ENCODE assay signal across 20 cellular contexts in genomic region chr10:114010316-114010715, GRCh38. TPM values are rescaled to one million over a fixed set of nuclear protein-coding genes. Genes with fewer than 3 reads are reported as not detected.
DNase-seq lines count a peak whose midpoint lies in the region; ATAC-seq and TF ChIP-seq lines count a peak whose summit lies in the region.
"Had no signal": no experiment of that assay in that cellular context is flagged by ENCODE, and none has a peak within 500 bp of the region (broad histone marks: within the 10 kb centered on the region; RNA-seq: fewer than 3 reads in every experiment).

No MANE protein-coding gene starts in this region.

- no peaks in the 10 kb centered on the region for H3K79me2 ChIP-seq in trophoblast cell (ENCODE audit: control insufficient read depth, insufficient read depth, low read length, poor library complexity)

- no peak overlapping the region for H4K91ac ChIP-seq in trophoblast cell (ENCODE audit: low read depth, low read length)

- H3K4me2 ChIP-seq in trophoblast cell (ENCODE audit: low read length): no peak overlapping the region
- H3K4me2 ChIP-seq: GM23338 had no signal

- no peak overlapping the region for H4K8ac ChIP-seq in trophoblast cell (ENCODE audit: low read depth, low read length)

- no peak overlapping the region for H3K4me3 Mint-ChIP-seq in HFFc6
- no peak overlapping the region for H3K4me3 Mint-ChIP-seq in stimulated activated naive B cell treated with anti-CD40 and anti-IgM and Interleukin-4, amounts not matched to agents 10 μg/mL and 1 μg/mL and 100 μg/mL, for 72 hours
- H3K4me3 Mint-ChIP-seq: CD4-positive, alpha-beta memory T cell; GM23338; H9 had no signal

- no peaks in the 10 kb centered on the region for H3K9me3 Mint-ChIP-seq in HFFc6
- H3K9me3 Mint-ChIP-seq in stimulated activated naive B cell treated with anti-CD40 and anti-IgM and Interleukin-4, amounts not matched to agents 10 μg/mL and 1 μg/mL and 100 μg/mL, for 72 hours: no peaks in the 10 kb centered on the region

- no peaks in the 10 kb centered on the region for H3K4me1 ChIP-seq in trophoblast cell (ENCODE audit: control insufficient read depth in 1 of 2, insufficient read depth in 2 of 2, low read length in 2 of 2)

- H3K18ac ChIP-seq in trophoblast cell (ENCODE audit: low read length): no peak overlapping the region

- peaks cover 11% of the 10 kb centered on the region for H3K27me3 Mint-ChIP-seq in HFFc6 (ENCODE audit: insufficient read depth)
- H3K27me3 Mint-ChIP-seq in stimulated activated naive B cell treated with anti-CD40 and anti-IgM and Interleukin-4, amounts not matched to agents 10 μg/mL and 1 μg/mL and 100 μg/mL, for 72 hours: no peaks in the 10 kb centered on the region

- H3K27ac Mint-ChIP-seq in HFFc6: no peak overlapping the region
- no peak overlapping the region for H3K27ac Mint-ChIP-seq in stimulated activated naive B cell treated with anti-CD40 and anti-IgM and Interleukin-4, amounts not matched to agents 10 μg/mL and 1 μg/mL and 100 μg/mL, for 72 hours
- H3K27ac Mint-ChIP-seq: CD4-positive, alpha-beta memory T cell; GM23338; H9 had no signal

- DNase-seq in AG10803 (ENCODE audit: low read depth) (peak; percentile 30), HFFc6 (peak; percentile 3), ecto neural progenitor cell (ENCODE audit: low spot score) (peak; percentile 12), trophoblast cell (peak; percentile 73 to 89), cardiac septum (ENCODE audit: low spot score) (no peak)
- DNase-seq in stimulated activated naive B cell treated with anti-CD40 and anti-IgM and Interleukin-4, amounts not matched to agents 10 μg/mL and 1 μg/mL and 100 μg/mL, for 72 hours: no peak
- DNase-seq: C1 segment of cervical spinal cord; Calu3; CD4-positive, alpha-beta memory T cell; COR-L47; DMS79 treated with DMSO at 0.1 percent for 48 hours; H9 had no signal

- TF ChIP-seq CTCF in AG10803 (conservative IDR thresholded peaks at IDR 0.05; ENCODE audit: low read length): no peak
- TF ChIP-seq CTCF in HFFc6 (IDR thresholded peaks at IDR 0.05): no peak

- H2AK5ac ChIP-seq in trophoblast cell (ENCODE audit: low read length): no peak overlapping the region

- intact Hi-C loops in cardiac septum (cut with DNase I): no loop called here

- no CpG with 5 or more reads among the region's 2 CpGs for WGBS in trophoblast cell (ENCODE audit: extremely low coverage, insufficient coverage, insufficient read length)

- H2BK5ac ChIP-seq in trophoblast cell (ENCODE audit: low read depth, low read length, poor library complexity): no peak overlapping the region

- no peak overlapping the region for H3K9ac ChIP-seq in trophoblast cell (ENCODE audit: low read length)

- H4K12ac ChIP-seq in trophoblast cell (ENCODE audit: low read depth, low read length): no peak overlapping the region

- H3K9me3 ChIP-seq in trophoblast cell (ENCODE audit: insufficient read depth, low read depth, low read length): no peaks in the 10 kb centered on the region

- ATAC-seq in GM21576 (IDR thresholded peaks at IDR 0.05; ENCODE audit: unreplicated experiment): no peak
- no peak for ATAC-seq in GM21825 (IDR thresholded peaks at IDR 0.05; ENCODE audit: unreplicated experiment)
- no peak for ATAC-seq in stimulated activated naive B cell treated with anti-CD40 and anti-IgM and Interleukin-4, amounts not matched to agents 10 μg/mL and 1 μg/mL and 100 μg/mL, for 72 hours (replicated peaks)
- ATAC-seq: GM23338, HCT116 had no signal

- H2BK12ac ChIP-seq in trophoblast cell (ENCODE audit: low read length): no peak overlapping the region

- no peaks in the 10 kb centered on the region for H3K36me3 Mint-ChIP-seq in HFFc6 (ENCODE audit: low read depth)
- H3K36me3 Mint-ChIP-seq in stimulated activated naive B cell treated with anti-CD40 and anti-IgM and Interleukin-4, amounts not matched to agents 10 μg/mL and 1 μg/mL and 100 μg/mL, for 72 hours: no peaks in the 10 kb centered on the region
- H3K36me3 Mint-ChIP-seq: CD4-positive, alpha-beta memory T cell had no signal

- H3K4me1 Mint-ChIP-seq in HFFc6 (ENCODE audit: low read depth): peaks cover 23% of the 10 kb centered on the region
- no peaks in the 10 kb centered on the region for H3K4me1 Mint-ChIP-seq in stimulated activated naive B cell treated with anti-CD40 and anti-IgM and Interleukin-4, amounts not matched to agents 10 μg/mL and 1 μg/mL and 100 μg/mL, for 72 hours
- H3K4me1 Mint-ChIP-seq: CD4-positive, alpha-beta memory T cell; GM23338; H9 had no signal

- H3K14ac ChIP-seq in trophoblast cell (ENCODE audit: low read length): no peak overlapping the region

- H2BK120ac ChIP-seq in trophoblast cell (ENCODE audit: insufficient read depth, low read length, poor library complexity): no peak overlapping the region

- no peak overlapping the region for H3K23ac ChIP-seq in trophoblast cell (ENCODE audit: low read length)

- no peaks in the 10 kb centered on the region for H3K79me1 ChIP-seq in trophoblast cell (ENCODE audit: low read length)

- no peaks in the 10 kb centered on the region for H3K36me3 ChIP-seq in trophoblast cell (ENCODE audit: control insufficient read depth in 1 of 2, insufficient read depth in 2 of 2, low read length in 2 of 2)

- no peak overlapping the region for H3K4ac ChIP-seq in trophoblast cell (ENCODE audit: low read depth, low read length)

- no peak overlapping the region for H2AFZ ChIP-seq in trophoblast cell (ENCODE audit: insufficient read depth, low read length, poor library complexity)
- H2AFZ ChIP-seq: GM23338 had no signal

- H3K27me3 ChIP-seq in trophoblast cell (ENCODE audit: insufficient read depth, low read length): no peaks in the 10 kb centered on the region

- no peak overlapping the region for H3K27ac ChIP-seq in trophoblast cell (ENCODE audit: low read depth, low read length)
- H3K27ac ChIP-seq: 22Rv1 had no signal

- H3K4me3 ChIP-seq in AG10803 (ENCODE audit: low read length): no peak overlapping the region
- H3K4me3 ChIP-seq in trophoblast cell (ENCODE audit: low read depth, low read length): no peak overlapping the region
- H3K4me3 ChIP-seq: GM23338 had no signal

RNA-seq across cellular contexts. Expression of gene ADRB1, which starts 33.4 kb away (rescaled TPM):
- total RNA-seq in HFFc6 (2021; fragmentation: NEBNext Ultra II Directional; extraction: Animal tissue kit (Norgen Biotek cat#: 25700)): under 1 TPM in 1 of 6 experiments, not detected in 5; 0.07 TPM
- polyA plus RNA-seq in trophoblast cell (2013): 0.15 and 0.17 TPM in 2 replicates
- total RNA-seq in cardiac septum: 26.4 TPM
- total RNA-seq: CD4-positive, alpha-beta memory T cell; Daoy had no signal
- polyA plus RNA-seq: AG04450; BJ; CD4-positive, alpha-beta memory T cell had no signal

Comparison
In these comparisons a context has a peak if more than half of its experiments do, and no peak if none do; other contexts are left out.
1. DNase-seq: peak in AG10803 (single experiment), HFFc6 (single experiment), ecto neural progenitor cell (single experiment) and trophoblast cell (2 of 2); none in cardiac septum (single experiment) and stimulated activated naive B cell treated with anti-CD40 and anti-IgM and Interleukin-4, amounts not matched to agents 10 μg/mL and 1 μg/mL and 100 μg/mL, for 72 hours (single experiment).
2. RNA of gene ADRB1, which starts 33.4 kb away (total RNA-seq): 26.4 TPM in cardiac septum (single experiment); 0.07 TPM in HFFc6; every median in the first group is over 10 times any median in the second.